In the genomic region with DNA sequence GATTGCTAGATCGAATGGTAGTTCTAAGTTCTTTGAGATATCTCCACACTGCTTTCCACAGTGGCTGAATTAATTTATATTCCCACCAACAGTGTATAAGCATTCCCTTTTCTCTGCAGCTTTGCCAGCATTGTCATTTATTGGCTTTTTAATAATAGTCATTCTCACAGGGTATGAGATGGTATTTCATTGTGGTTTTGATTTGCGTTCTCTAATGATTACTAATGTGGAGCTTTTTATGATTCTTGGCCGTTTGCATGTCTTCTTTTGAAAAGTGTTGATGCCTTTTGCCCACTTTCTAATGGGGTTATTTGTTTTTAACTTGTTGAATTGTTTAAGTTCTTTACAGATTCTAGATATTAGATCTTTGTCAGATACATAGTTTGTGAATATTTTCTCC, we compare ENCODE assay signal across 14 cellular contexts. TPM values are rescaled to one million over a fixed set of nuclear protein-coding genes. Genes with fewer than 3 reads are reported as not detected.
A peak's percentile ranks its signal among the peaks of the same experiment; 100 is the strongest.
DNase-seq lines count a peak whose midpoint lies in the region; ATAC-seq and TF ChIP-seq lines count a peak whose summit lies in the region.
"Had no signal": no experiment of that assay in that cellular context is flagged by ENCODE, and none has a peak within 500 bp of the region (broad histone marks: within the 10 kb centered on the region; RNA-seq: fewer than 3 reads in every experiment).

No MANE protein-coding gene starts in this region.

- H3K4me1 Mint-ChIP-seq in activated CD4-positive, alpha-beta memory T cell treated with anti-CD3 and anti-CD28 coated beads, Interleukin-2, amount 10 ng/mL, durations not matched to agents 7 days and 5 days = peaks cover 7% of the 10 kb centered on the region

- H3K27me3 ChIP-seq in cardiac muscle cell = no peaks in the 10 kb centered on the region
- H3K27me3 ChIP-seq: BLaER1 had no signal

- H3K4me1 ChIP-seq in cardiac muscle cell (ENCODE audit: low read depth) = peaks cover 11% of the 10 kb centered on the region
- H3K4me1 ChIP-seq: BLaER1 had no signal

- H3K36me3 Mint-ChIP-seq in activated CD4-positive, alpha-beta memory T cell treated with anti-CD3 and anti-CD28 coated beads, Interleukin-2, amount 10 ng/mL, durations not matched to agents 7 days and 5 days (ENCODE audit: low read depth) = peaks cover 16% of the 10 kb centered on the region

- POLR2A ChIA-PET in activated CD4-positive, alpha-beta memory T cell treated with anti-CD3 and anti-CD28 coated beads, Interleukin-2, amount 10 ng/mL, durations not matched to agents 7 days and 5 days (lab: Charles Lee) = interaction anchor here (3.3 kb wide), 1 partner anchor 41 kb away, joined by 10 read pairs; a partner anchor contains a TSS

- no peak overlapping the region for H3K27ac Mint-ChIP-seq in activated CD4-positive, alpha-beta memory T cell treated with anti-CD3 and anti-CD28 coated beads, Interleukin-2, amount 10 ng/mL, durations not matched to agents 7 days and 5 days
- H3K27ac Mint-ChIP-seq: CD8-positive, alpha-beta T cell; IgD-negative memory B cell had no signal

- intact Hi-C loops in Right ventricle myocardium superior (cut with DNase I) = loop anchor here (2.0 kb wide), 1 partner anchor 64 kb away; no protein-coding TSS in a partner anchor

- H3K4me3 Mint-ChIP-seq in activated CD4-positive, alpha-beta memory T cell treated with anti-CD3 and anti-CD28 coated beads, Interleukin-2, amount 10 ng/mL, durations not matched to agents 7 days and 5 days = no peak overlapping the region
- H3K4me3 Mint-ChIP-seq: CD8-positive, alpha-beta T cell; IgD-negative memory B cell had no signal

- CTCF ChIA-PET in activated CD4-positive, alpha-beta memory T cell treated with anti-CD3 and anti-CD28 coated beads, Interleukin-2, amount 10 ng/mL, durations not matched to agents 7 days and 5 days (lab: Charles Lee) = interaction anchor here (0.6 to 4.2 kb wide), 6 partner anchors 11 to 83 kb away, joined by 3 to 19 read pairs (median 4); no protein-coding TSS in a partner anchor

- no peaks in the 10 kb centered on the region for H3K9me3 ChIP-seq in cardiac muscle cell (ENCODE audit: low read depth)
- H3K9me3 ChIP-seq: BLaER1 had no signal

- H3K27me3 Mint-ChIP-seq in activated CD4-positive, alpha-beta memory T cell treated with anti-CD3 and anti-CD28 coated beads, Interleukin-2, amount 10 ng/mL, durations not matched to agents 7 days and 5 days = no peaks in the 10 kb centered on the region
- H3K27me3 Mint-ChIP-seq: IgD-negative memory B cell had no signal

- DNase-seq in cardiac muscle cell (ENCODE audit: low read depth in 1 of 2, low spot score in 1 of 2) (no peak), Right ventricle myocardium superior (no peak), astrocyte of the hippocampus (ENCODE audit: low read depth, low spot score) (peak; percentile 46), foreskin melanocyte (peak; percentile 87), NCI-H69 (lab: John Stamatoyannopoulos, UW) (no peak), NOMO-1 (lab: John Stamatoyannopoulos, UW; ENCODE audit: unreplicated experiment in 2 of 2) (no peak)
- DNase-seq in activated CD4-positive, alpha-beta memory T cell treated with anti-CD3 and anti-CD28 coated beads, Interleukin-2, amount 10 ng/mL, durations not matched to agents 7 days and 5 days = no peak
- DNase-seq: GOT3; NK-92 treated with Interleukin-12 subunit alpha and Interleukin-12 subunit beta, amount 100 ng/mL, for 24 hours had no signal

- no peak for TF ChIP-seq CTCF in cardiac muscle cell (IDR thresholded peaks at IDR 0.05; ENCODE audit: low read depth, low read length)

- peaks cover 1% of the 10 kb centered on the region for H3K36me3 ChIP-seq in cardiac muscle cell

- no peak for ATAC-seq in Right ventricle myocardium superior (ENCODE audit: poor library complexity)

- H3K9me3 Mint-ChIP-seq in activated CD4-positive, alpha-beta memory T cell treated with anti-CD3 and anti-CD28 coated beads, Interleukin-2, amount 10 ng/mL, durations not matched to agents 7 days and 5 days = no peaks in the 10 kb centered on the region
- H3K9me3 Mint-ChIP-seq: CD8-positive, alpha-beta T cell; IgD-negative memory B cell had no signal

- peak overlapping the region; percentile 28 for H3K27ac ChIP-seq in cardiac muscle cell
- peak overlapping the region; percentile 44 for H3K27ac ChIP-seq in temporal lobe (ENCODE audit: low read depth, low read length)
- H3K27ac ChIP-seq: BLaER1 had no signal

- H3K4me3 ChIP-seq in cardiac muscle cell = no peak overlapping the region
- H3K4me3 ChIP-seq: BLaER1, PC-9 had no signal

RNA-seq across cellular contexts. Expression of a gene that starts 36.5 kb away (rescaled TPM):
- total RNA-seq in cardiac muscle cell (36.5 TPM in 2 replicates), Right ventricle myocardium superior (15.6 TPM), temporal lobe (38.4 TPM)
- polyA plus RNA-seq in cardiac muscle cell = 39.6 and 51.3 TPM in 2 replicates
- total RNA-seq in activated CD4-positive, alpha-beta memory T cell treated with anti-CD3 and anti-CD28 coated beads, Interleukin-2, amount 10 ng/mL, durations not matched to agents 7 days and 5 days = 10 to 100 TPM; 16.2 to 19.8 TPM

RNA-seq across cellular contexts. Expression of a gene that starts 41.1 kb away (rescaled TPM):
- 15.8 and 16.3 TPM in 2 replicates for total RNA-seq in cardiac muscle cell
- 7.7 and 8.1 TPM in 2 replicates for polyA plus RNA-seq in cardiac muscle cell
- 7.8 TPM for total RNA-seq in Right ventricle myocardium superior
- total RNA-seq in temporal lobe = 12.8 TPM
- total RNA-seq in activated CD4-positive, alpha-beta memory T cell treated with anti-CD3 and anti-CD28 coated beads, Interleukin-2, amount 10 ng/mL, durations not matched to agents 7 days and 5 days = 10 to 100 TPM; 17.8 to 18.8 TPM

Comparison
In these comparisons a context has a peak if more than half of its experiments do, and no peak if none do; other contexts are left out.
1. DNase-seq: peak in astrocyte of the hippocampus (single experiment) and foreskin melanocyte (single experiment); none in cardiac muscle cell (0 of 2), Right ventricle myocardium superior (single experiment), activated CD4-positive, alpha-beta memory T cell treated with anti-CD3 and anti-CD28 coated beads, Interleukin-2, amount 10 ng/mL, durations not matched to agents 7 days and 5 days (single experiment), NCI-H69 (single experiment) and NOMO-1 (0 of 2).